In genomic region chr2:130864830-130865229, GRCh38 we compare ENCODE assay signal across 9 cellular contexts. TPM values are rescaled to one million over a fixed set of nuclear protein-coding genes. Genes with fewer than 3 reads are reported as not detected.
A peak's percentile ranks its signal among the peaks of the same experiment; 100 is the strongest.
DNase-seq lines count a peak whose midpoint lies in the region; ATAC-seq, FAIRE-seq and TF ChIP-seq lines count a peak whose summit lies in the region.
"Had no signal": no experiment of that assay in that cellular context is flagged by ENCODE, and none has a peak within 500 bp of the region (broad histone marks: within the 10 kb centered on the region; RNA-seq: fewer than 3 reads in every experiment).

No MANE protein-coding gene starts in this region.

- H3K4me1 ChIP-seq in heart left ventricle, result no peaks in the 10 kb centered on the region

- DNase-seq in AG10803 (ENCODE audit: low read depth), result peak; percentile 62
- peak; percentile 66 for DNase-seq in LNCaP clone FGC (ENCODE audit: low read depth)
- DNase-seq in RWPE1 (ENCODE audit: low spot score), result peak; percentile 90
- peak in 3 of 5 donors; percentile 43 to 64 (median 51) for DNase-seq in heart left ventricle
- no peak for DNase-seq in GM12892 (ENCODE audit: insufficient read length)
- DNase-seq in T-helper 2 cell, result no peak
- DNase-seq in NCI-H524 treated with DMSO at 0.1 percent for 48 hours (lab: John Stamatoyannopoulos, UW), result no peak
- DNase-seq: T-cell had no signal

- POLR2A ChIA-PET in RWPE1 (lab: Yijun Ruan, JAX; ENCODE audit: low non-redundant PET), result no interaction called here

- H3K9me3 ChIP-seq in heart left ventricle, result no peaks in the 10 kb centered on the region

- no peak overlapping the region for H3K4me3 ChIP-seq in AG10803 (ENCODE audit: low read length)
- H3K4me3 ChIP-seq in LNCaP clone FGC (ENCODE audit: low read depth, low read length), result no peak overlapping the region
- no peak overlapping the region for H3K4me3 ChIP-seq in heart left ventricle

- no peak for TF ChIP-seq CTCF in AG10803 (conservative IDR thresholded peaks at IDR 0.05; ENCODE audit: low read length)
- no peak for TF ChIP-seq CTCF in LNCaP clone FGC (IDR thresholded peaks at IDR 0.05; ENCODE audit: control insufficient read depth, extremely low read depth, insufficient read depth)
- no peak for TF ChIP-seq CTCF in RWPE1 (conservative IDR thresholded peaks at IDR 0.05; ENCODE audit: low read depth)
- no peak for TF ChIP-seq CTCF in heart left ventricle (IDR thresholded peaks at IDR 0.05)

- FAIRE-seq in GM12892 (lab: Jason Lieb, UNC), result no peak

- intact Hi-C loops in heart left ventricle (cut with DNase I), result no loop called here

- H3K27ac ChIP-seq in RWPE1, result peak overlapping the region; percentile 94
- H3K27ac ChIP-seq in heart left ventricle, result no peak overlapping the region

- H3K27me3 ChIP-seq in heart left ventricle, result peaks cover 0 to 6% (median 0%) of the 10 kb centered on the region in 9 donors

- WGBS in heart left ventricle, 4 donors, result 2 to 7% (median 3%) methylated on average over 5 of the region's 5 CpGs

- CTCF ChIA-PET in RWPE1 (lab: Yijun Ruan, JAX), result no interaction called here

- no peak for TF ChIP-seq POLR2A in heart left ventricle (IDR thresholded peaks at IDR 0.05)
- no peak for TF ChIP-seq POLR2A in GM12892 (IDR thresholded peaks at IDR 0.05; ENCODE audit: low read depth, low read length)

- no peaks in the 10 kb centered on the region for H3K36me3 ChIP-seq in heart left ventricle

- ATAC-seq in heart left ventricle, result peak; percentile 88 to 96 (median 93)
- no peak for ATAC-seq in GM21825 (IDR thresholded peaks at IDR 0.05; ENCODE audit: unreplicated experiment)

RNA-seq across cellular contexts. Expression of gene ARHGEF4, which starts 28.1 kb away (rescaled TPM):
- total RNA-seq in heart left ventricle, result 1 to 10 TPM in 8 of 9 donors, under 1 TPM in 1; 0.68 to 5.5 (median 4.0) TPM
- polyA plus RNA-seq in heart left ventricle, result 1 to 10 TPM in 1 of 2 donors, under 1 TPM in 1; 0.30 to 2.1 TPM
- not detected for polyA plus RNA-seq in GM12892 (2012; ENCODE audit: missing spikeins)

Comparison
In these comparisons a context has a peak if more than half of its experiments do, and no peak if none do; other contexts are left out.
1. DNase-seq: peak in AG10803 (single experiment), LNCaP clone FGC (single experiment), RWPE1 (single experiment) and heart left ventricle (3 of 5); none in GM12892 (single experiment), T-helper 2 cell (0 of 5) and NCI-H524 treated with DMSO at 0.1 percent for 48 hours (single experiment).